Comparison of ENCODE assay signal across 1 cellular context in the genomic region with DNA sequence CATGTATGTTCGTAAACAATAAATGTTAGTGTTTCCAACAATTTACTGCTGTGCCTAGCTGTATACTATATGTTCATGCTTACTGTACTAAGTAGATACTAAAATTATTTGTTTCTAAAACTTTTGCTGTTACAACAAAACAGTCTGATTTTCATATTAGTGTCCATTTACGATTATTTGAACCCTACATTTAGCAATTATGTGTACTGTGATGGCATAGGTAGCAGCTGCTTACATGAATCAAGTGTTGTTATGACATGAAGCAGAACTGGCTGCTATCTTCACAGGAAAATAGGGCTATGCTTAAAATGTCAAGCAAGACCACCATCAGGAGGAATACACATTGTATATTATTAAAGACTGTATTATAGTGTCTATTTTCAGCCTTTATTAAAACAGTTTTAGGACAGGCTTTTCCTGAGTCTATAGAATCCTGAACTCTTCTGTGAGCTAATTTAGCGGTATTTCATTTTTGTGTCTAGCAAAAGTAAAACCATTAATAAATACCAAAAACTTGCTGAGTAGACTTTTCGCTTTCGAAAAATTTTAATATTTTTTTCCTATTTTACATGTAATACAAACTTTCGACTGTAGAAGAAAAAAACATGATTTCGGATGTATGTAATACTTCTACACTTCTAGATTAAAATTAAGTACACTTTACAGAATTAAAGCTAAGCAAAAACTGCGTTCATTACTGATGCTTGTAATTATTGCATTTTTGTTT.
TF ChIP-seq lines count a peak whose summit lies in the region.

No MANE protein-coding gene starts in this region.

TF ChIP-seq in neural cell, 6 proteins besides CTCF, POLR2A, EP300 and RAD21 (continued from another document):
- TF ChIP-seq, protein P1, sequence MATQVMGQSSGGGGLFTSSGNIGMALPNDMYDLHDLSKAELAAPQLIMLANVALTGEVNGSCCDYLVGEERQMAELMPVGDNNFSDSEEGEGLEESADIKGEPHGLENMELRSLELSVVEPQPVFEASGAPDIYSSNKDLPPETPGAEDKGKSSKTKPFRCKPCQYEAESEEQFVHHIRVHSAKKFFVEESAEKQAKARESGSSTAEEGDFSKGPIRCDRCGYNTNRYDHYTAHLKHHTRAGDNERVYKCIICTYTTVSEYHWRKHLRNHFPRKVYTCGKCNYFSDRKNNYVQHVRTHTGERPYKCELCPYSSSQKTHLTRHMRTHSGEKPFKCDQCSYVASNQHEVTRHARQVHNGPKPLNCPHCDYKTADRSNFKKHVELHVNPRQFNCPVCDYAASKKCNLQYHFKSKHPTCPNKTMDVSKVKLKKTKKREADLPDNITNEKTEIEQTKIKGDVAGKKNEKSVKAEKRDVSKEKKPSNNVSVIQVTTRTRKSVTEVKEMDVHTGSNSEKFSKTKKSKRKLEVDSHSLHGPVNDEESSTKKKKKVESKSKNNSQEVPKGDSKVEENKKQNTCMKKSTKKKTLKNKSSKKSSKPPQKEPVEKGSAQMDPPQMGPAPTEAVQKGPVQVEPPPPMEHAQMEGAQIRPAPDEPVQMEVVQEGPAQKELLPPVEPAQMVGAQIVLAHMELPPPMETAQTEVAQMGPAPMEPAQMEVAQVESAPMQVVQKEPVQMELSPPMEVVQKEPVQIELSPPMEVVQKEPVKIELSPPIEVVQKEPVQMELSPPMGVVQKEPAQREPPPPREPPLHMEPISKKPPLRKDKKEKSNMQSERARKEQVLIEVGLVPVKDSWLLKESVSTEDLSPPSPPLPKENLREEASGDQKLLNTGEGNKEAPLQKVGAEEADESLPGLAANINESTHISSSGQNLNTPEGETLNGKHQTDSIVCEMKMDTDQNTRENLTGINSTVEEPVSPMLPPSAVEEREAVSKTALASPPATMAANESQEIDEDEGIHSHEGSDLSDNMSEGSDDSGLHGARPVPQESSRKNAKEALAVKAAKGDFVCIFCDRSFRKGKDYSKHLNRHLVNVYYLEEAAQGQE (IDR thresholded peaks at IDR 0.05; ENCODE audit: borderline replicate concordance): no peak
